8 cellular contexts compared by ENCODE assay signal in the genomic region with DNA sequence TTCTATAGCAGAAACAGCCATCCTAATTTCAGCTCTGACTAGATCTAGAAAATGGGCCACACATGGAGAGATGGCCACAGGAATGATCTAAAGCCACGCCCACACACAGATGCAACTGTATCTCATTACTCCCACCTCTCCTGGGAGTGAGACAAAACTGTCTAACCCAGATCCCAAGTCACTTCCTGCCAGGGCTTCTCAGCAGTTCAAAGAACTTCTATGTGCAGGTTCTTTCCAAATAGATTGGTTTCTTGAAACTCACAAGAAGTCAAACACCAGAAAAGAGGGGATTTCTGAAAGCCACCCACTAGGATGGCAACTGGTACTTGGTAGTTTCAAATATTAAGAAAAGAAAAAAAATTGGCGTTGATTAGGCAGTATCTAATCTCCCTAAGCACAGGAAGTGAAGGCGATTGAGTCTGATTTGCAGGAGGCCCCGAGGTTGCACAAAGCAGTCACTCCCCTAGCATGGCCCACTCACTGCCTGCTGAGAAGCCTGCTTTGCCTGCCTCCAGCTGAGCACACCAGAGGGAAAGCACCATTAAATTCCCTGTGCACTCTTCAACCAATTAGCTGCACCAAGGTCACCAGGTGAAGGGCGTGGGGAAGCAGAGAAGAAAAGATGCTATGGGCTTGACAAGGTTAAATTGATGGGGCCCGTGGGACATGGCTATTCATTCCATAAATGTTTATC. TPM values are rescaled to one million over a fixed set of nuclear protein-coding genes. Genes with fewer than 3 reads are reported as not detected.
DNase-seq lines count a peak whose midpoint lies in the region; ATAC-seq and TF ChIP-seq lines count a peak whose summit lies in the region.

No MANE protein-coding gene starts in this region.

- no peaks in the 10 kb centered on the region for H4K20me1 ChIP-seq in OCI-LY1 (ENCODE audit: insufficient read depth, low read length)

- H3K27ac Mint-ChIP-seq in CD4-positive, CD25-positive, alpha-beta regulatory T cell: peak overlapping the region; percentile 84 to 95 (median 89)
- H3K27ac Mint-ChIP-seq in activated naive CD8-positive, alpha-beta T cell treated with anti-CD3 and anti-CD28 coated beads, Interleukin-2, amount 50 U/mL, for 24 hours: peak overlapping the region; percentile 91
- H3K27ac Mint-ChIP-seq in nephron progenitor cell: peak overlapping the region; percentile 37

- no peaks in the 10 kb centered on the region for H3K27me3 Mint-ChIP-seq in CD4-positive, CD25-positive, alpha-beta regulatory T cell
- no peaks in the 10 kb centered on the region for H3K27me3 Mint-ChIP-seq in activated naive CD8-positive, alpha-beta T cell treated with anti-CD3 and anti-CD28 coated beads, Interleukin-2, amount 50 U/mL, for 24 hours
- H3K27me3 Mint-ChIP-seq in nephron progenitor cell (ENCODE audit: low read depth, poor library complexity): no peaks in the 10 kb centered on the region

- H3K9ac ChIP-seq in OCI-LY1 (ENCODE audit: low read length): peak overlapping the region; percentile 18; the same call in 1 of the 2 replicates

- no peaks in the 10 kb centered on the region for H3K9me3 ChIP-seq in CD4-positive, CD25-positive, alpha-beta regulatory T cell (ENCODE audit: control insufficient read depth in 2 of 2, low read length in 2 of 2)
- H3K9me3 ChIP-seq in OCI-LY1 (ENCODE audit: low read length): no peaks in the 10 kb centered on the region

- no peaks in the 10 kb centered on the region for H3K36me3 Mint-ChIP-seq in CD4-positive, CD25-positive, alpha-beta regulatory T cell
- H3K36me3 Mint-ChIP-seq in activated naive CD8-positive, alpha-beta T cell treated with anti-CD3 and anti-CD28 coated beads, Interleukin-2, amount 50 U/mL, for 24 hours (ENCODE audit: low read depth): no peaks in the 10 kb centered on the region
- H3K36me3 Mint-ChIP-seq in nephron progenitor cell (ENCODE audit: low read depth): peaks cover 4% of the 10 kb centered on the region

- H3K4me3 ChIP-seq in CD4-positive, CD25-positive, alpha-beta regulatory T cell (ENCODE audit: low read depth, low read length): peak overlapping the region; percentile 32
- H3K4me3 ChIP-seq in OCI-LY1 (ENCODE audit: low read depth, low read length, poor library complexity, severe bottlenecking): no peak overlapping the region

- peaks cover 7% of the 10 kb centered on the region; the same call in 1 of the 2 replicates for H3F3A ChIP-seq in OCI-LY1 (ENCODE audit: insufficient read depth, low read length)

- DNase-seq in CD4-positive, CD25-positive, alpha-beta regulatory T cell: peak in 2 of 3 donors; percentile 37 to 66
- DNase-seq in activated naive CD8-positive, alpha-beta T cell treated with anti-CD3 and anti-CD28 coated beads, Interleukin-2, amount 50 U/mL, for 24 hours: peak; percentile 67
- DNase-seq in nephron progenitor cell: peak; percentile 45
- no peak for DNase-seq in NCI-H1694 (lab: John Stamatoyannopoulos, UW)
- DNase-seq in RKO (ENCODE audit: low spot score): no peak

- H3K27ac ChIP-seq in CD4-positive, CD25-positive, alpha-beta regulatory T cell (ENCODE audit: insufficient read depth, low read length, poor library complexity, severe bottlenecking): peak overlapping the region; percentile 73
- peak overlapping the region; percentile 87 for H3K27ac ChIP-seq in OCI-LY1 (ENCODE audit: low read depth, low read length, poor library complexity, severe bottlenecking)

- peaks cover 30% of the 10 kb centered on the region for H3K4me1 ChIP-seq in CD4-positive, CD25-positive, alpha-beta regulatory T cell (ENCODE audit: control insufficient read depth, insufficient read depth, low read length, poor library complexity, severe bottlenecking)
- peaks cover 51% of the 10 kb centered on the region for H3K4me1 ChIP-seq in OCI-LY1 (ENCODE audit: insufficient read depth, low read length, severe bottlenecking)

- peaks cover 22 to 57% (median 38%) of the 10 kb centered on the region in 4 donors for H3K4me1 Mint-ChIP-seq in CD4-positive, CD25-positive, alpha-beta regulatory T cell
- H3K4me1 Mint-ChIP-seq in activated naive CD8-positive, alpha-beta T cell treated with anti-CD3 and anti-CD28 coated beads, Interleukin-2, amount 50 U/mL, for 24 hours: peaks cover 62% of the 10 kb centered on the region
- H3K4me1 Mint-ChIP-seq in nephron progenitor cell: peaks cover 35% of the 10 kb centered on the region

- H3K9me2 ChIP-seq in OCI-LY1 (ENCODE audit: low read depth, low read length): no peaks in the 10 kb centered on the region

- no peaks in the 10 kb centered on the region for H3K27me3 ChIP-seq in CD4-positive, CD25-positive, alpha-beta regulatory T cell (ENCODE audit: control insufficient read depth, insufficient read depth, low read length)
- H3K27me3 ChIP-seq in OCI-LY1 (ENCODE audit: insufficient read depth, low read length): no peaks in the 10 kb centered on the region

- no peaks in the 10 kb centered on the region for H3K79me2 ChIP-seq in OCI-LY1 (ENCODE audit: insufficient read depth, low read length)

- peak overlapping the region; percentile 32; the same call in 1 of the 2 replicates for H3K4me2 ChIP-seq in OCI-LY1 (ENCODE audit: low read length)

- H2AFZ ChIP-seq in OCI-LY1 (ENCODE audit: low read length): no peak overlapping the region

- peaks cover 0 to 1% (median 0%) of the 10 kb centered on the region in 7 donors for H3K9me3 Mint-ChIP-seq in CD4-positive, CD25-positive, alpha-beta regulatory T cell
- H3K9me3 Mint-ChIP-seq in activated naive CD8-positive, alpha-beta T cell treated with anti-CD3 and anti-CD28 coated beads, Interleukin-2, amount 50 U/mL, for 24 hours: no peaks in the 10 kb centered on the region
- H3K9me3 Mint-ChIP-seq in nephron progenitor cell: no peaks in the 10 kb centered on the region

- TF ChIP-seq CTCF in OCI-LY1 (IDR thresholded peaks at IDR 0.05; ENCODE audit: low read length): no peak
- TF ChIP-seq CTCF in nephron progenitor cell (IDR thresholded peaks at IDR 0.05): no peak

- peaks cover 6% of the 10 kb centered on the region for H3K36me3 ChIP-seq in CD4-positive, CD25-positive, alpha-beta regulatory T cell (ENCODE audit: control insufficient read depth, insufficient read depth, low read length)
- H3K36me3 ChIP-seq in OCI-LY1 (ENCODE audit: insufficient read depth, low read length): peaks cover 4% of the 10 kb centered on the region; the same call in 1 of the 2 replicates

- ATAC-seq in CD4-positive, CD25-positive, alpha-beta regulatory T cell (ENCODE audit: low read depth in 2 of 2): peak; percentile 76
- ATAC-seq in GM19328 (IDR thresholded peaks at IDR 0.05; ENCODE audit: unreplicated experiment): peak; percentile 72
- ATAC-seq in HG03175 (IDR thresholded peaks at IDR 0.05; ENCODE audit: unreplicated experiment): peak; percentile 63
- ATAC-seq in activated naive CD8-positive, alpha-beta T cell treated with anti-CD3 and anti-CD28 coated beads, Interleukin-2, amount 50 U/mL, for 24 hours: peak; percentile 96

- peak overlapping the region; percentile 4 to 93 (median 68) for H3K4me3 Mint-ChIP-seq in CD4-positive, CD25-positive, alpha-beta regulatory T cell
- peak overlapping the region; percentile 47 for H3K4me3 Mint-ChIP-seq in activated naive CD8-positive, alpha-beta T cell treated with anti-CD3 and anti-CD28 coated beads, Interleukin-2, amount 50 U/mL, for 24 hours
- H3K4me3 Mint-ChIP-seq in nephron progenitor cell: no peak overlapping the region

RNA-seq across cellular contexts. Expression of gene PAPOLG, which starts 51.1 kb away (rescaled TPM):
- total RNA-seq in CD4-positive, CD25-positive, alpha-beta regulatory T cell: 23.0 TPM
- polyA plus RNA-seq in CD4-positive, CD25-positive, alpha-beta regulatory T cell: 10 to 100 TPM; 15.7 to 26.1 (median 17.7) TPM

Comparison
In these comparisons a context has a peak if more than half of its experiments do, and no peak if none do; other contexts are left out.
1. DNase-seq: peak in CD4-positive, CD25-positive, alpha-beta regulatory T cell (2 of 3), activated naive CD8-positive, alpha-beta T cell treated with anti-CD3 and anti-CD28 coated beads, Interleukin-2, amount 50 U/mL, for 24 hours (single experiment) and nephron progenitor cell (single experiment); none in NCI-H1694 (single experiment) and RKO (single experiment).
2. H3K27ac Mint-ChIP-seq: peak in every context shown above with its lines; median percentile 91 in activated naive CD8-positive, alpha-beta T cell treated with anti-CD3 and anti-CD28 coated beads, Interleukin-2, amount 50 U/mL, for 24 hours; 89 in CD4-positive, CD25-positive, alpha-beta regulatory T cell; 37 in nephron progenitor cell.
3. Peak in every context shown above with its lines, with median percentiles within 50 percentile points of each other: ATAC-seq.